11 cellular contexts compared by ENCODE assay signal in genomic region chr1:26282694-26283019, GRCh38. TPM values are rescaled to one million over a fixed set of nuclear protein-coding genes. Genes with fewer than 3 reads are reported as not detected.
DNase-seq lines count a peak whose midpoint lies in the region; ATAC-seq, FAIRE-seq and TF ChIP-seq lines count a peak whose summit lies in the region.
"Had no signal": no experiment of that assay in that cellular context is flagged by ENCODE, and none has a peak within 500 bp of the region (broad histone marks: within the 10 kb centered on the region; RNA-seq: fewer than 3 reads in every experiment).

No MANE protein-coding gene starts in this region.

- intact Hi-C loops in left ventricle myocardium inferior (cut with micrococcal nuclease), result no loop called here
- intact Hi-C loops in Right ventricle myocardium superior (cut with DNase I), result loop anchor here (10.0 kb wide), 1 partner anchor 82 kb away; no protein-coding TSS in a partner anchor
- intact Hi-C loops in activated T-helper 1 cell treated with anti-CD3 and anti-CD28 coated beads, Interleukin-12 subunit alpha, Interleukin-12 subunit beta, Interleukin-2, Interleukin-4 antibody, amounts not matched to agents 30 ng/mL and 10 ng/mL and 1 ng/mL, durations not matched to agents 14 hours and 24 hours and 36 hours (cut with micrococcal nuclease), result no loop called here
- intact Hi-C loops in kidney (cut with DNase I), result no loop called here

- FAIRE-seq in kidney (lab: Jason Lieb, UNC) (no peak), RCC 7860 (lab: Jason Lieb, UNC) (no peak)

- H3K27me3 ChIP-seq in left ventricle myocardium inferior (ENCODE audit: low read depth), result no peaks in the 10 kb centered on the region
- no peaks in the 10 kb centered on the region for H3K27me3 ChIP-seq in tibial nerve
- H3K27me3 ChIP-seq: heart right ventricle had no signal

- TF ChIP-seq POLR2A in tibial nerve (IDR thresholded peaks at IDR 0.05), result no peak

- H3K4me3 Mint-ChIP-seq in activated T-helper 1 cell treated with anti-CD3 and anti-CD28 coated beads, Interleukin-12 subunit alpha, Interleukin-12 subunit beta, Interleukin-2, Interleukin-4 antibody, amounts not matched to agents 30 ng/mL and 10 ng/mL and 1 ng/mL, durations not matched to agents 14 hours and 24 hours and 36 hours, result peak overlapping the region; percentile 81

- H3K9me3 ChIP-seq in left ventricle myocardium inferior (replicated peaks) (no peaks in the 10 kb centered on the region), kidney (ENCODE audit: control insufficient read depth in 1 of 2, low read length in 2 of 2) (no peaks in the 10 kb centered on the region), tibial nerve (no peaks in the 10 kb centered on the region)
- H3K9me3 ChIP-seq: heart right ventricle had no signal

- no peak for ATAC-seq in Right ventricle myocardium superior (ENCODE audit: poor library complexity)
- ATAC-seq in HG02798 (IDR thresholded peaks at IDR 0.05; ENCODE audit: poor library complexity, unreplicated experiment), result no peak
- ATAC-seq in HG02642 (IDR thresholded peaks at IDR 0.05; ENCODE audit: poor library complexity, unreplicated experiment), result no peak
- ATAC-seq: heart right ventricle had no signal

- WGBS in tibial nerve, 2 donors, result 75% methylated on average over 11 to 12 of the region's 12 CpGs

- H3K4me1 Mint-ChIP-seq in activated T-helper 1 cell treated with anti-CD3 and anti-CD28 coated beads, Interleukin-12 subunit alpha, Interleukin-12 subunit beta, Interleukin-2, Interleukin-4 antibody, amounts not matched to agents 30 ng/mL and 10 ng/mL and 1 ng/mL, durations not matched to agents 14 hours and 24 hours and 36 hours (ENCODE audit: low read depth), result peaks cover 68% of the 10 kb centered on the region

- no peak for TF ChIP-seq CTCF in left ventricle myocardium inferior (IDR thresholded peaks at IDR 0.05; ENCODE audit: borderline replicate concordance)
- TF ChIP-seq CTCF in kidney (IDR thresholded peaks at IDR 0.05; ENCODE audit: borderline replicate concordance, extremely low read depth, insufficient read depth), result no peak
- TF ChIP-seq CTCF in tibial nerve (IDR thresholded peaks at IDR 0.05), result no peak

- H3K36me3 ChIP-seq in left ventricle myocardium inferior (peaks cover 13% of the 10 kb centered on the region), kidney (ENCODE audit: control insufficient read depth in 1 of 2, insufficient read depth in 2 of 2, low read length in 2 of 2) (no peaks in the 10 kb centered on the region), tibial nerve (peaks cover 0 to 8% (median 0%) of the 10 kb centered on the region in 3 donors)

- no peaks in the 10 kb centered on the region for H3K9me3 Mint-ChIP-seq in activated T-helper 1 cell treated with anti-CD3 and anti-CD28 coated beads, Interleukin-12 subunit alpha, Interleukin-12 subunit beta, Interleukin-2, Interleukin-4 antibody, amounts not matched to agents 30 ng/mL and 10 ng/mL and 1 ng/mL, durations not matched to agents 14 hours and 24 hours and 36 hours

- H3K9ac ChIP-seq in kidney (ENCODE audit: low read length in 2 of 2), result no peak overlapping the region

- H3K4me1 ChIP-seq in left ventricle myocardium inferior, result peaks cover 92% of the 10 kb centered on the region
- H3K4me1 ChIP-seq in kidney (ENCODE audit: control insufficient read depth in 1 of 2, insufficient read depth in 1 of 2, low read depth in 1 of 2, low read length in 2 of 2), result peaks cover 16 to 18% of the 10 kb centered on the region in 2 donors
- H3K4me1 ChIP-seq in tibial nerve, result peaks cover 0 to 84% (median 55%) of the 10 kb centered on the region in 4 donors

- no peaks in the 10 kb centered on the region for H3K27me3 Mint-ChIP-seq in activated T-helper 1 cell treated with anti-CD3 and anti-CD28 coated beads, Interleukin-12 subunit alpha, Interleukin-12 subunit beta, Interleukin-2, Interleukin-4 antibody, amounts not matched to agents 30 ng/mL and 10 ng/mL and 1 ng/mL, durations not matched to agents 14 hours and 24 hours and 36 hours (ENCODE audit: insufficient read depth)

- H3K36me3 Mint-ChIP-seq in activated T-helper 1 cell treated with anti-CD3 and anti-CD28 coated beads, Interleukin-12 subunit alpha, Interleukin-12 subunit beta, Interleukin-2, Interleukin-4 antibody, amounts not matched to agents 30 ng/mL and 10 ng/mL and 1 ng/mL, durations not matched to agents 14 hours and 24 hours and 36 hours (ENCODE audit: low read depth), result peaks cover 43% of the 10 kb centered on the region

- H3K4me3 ChIP-seq in left ventricle myocardium inferior, result peak overlapping the region; percentile 92
- no peak overlapping the region for H3K4me3 ChIP-seq in kidney (ENCODE audit: low read length in 2 of 2)
- no peak overlapping the region for H3K4me3 ChIP-seq in tibial nerve

- DNase-seq in left ventricle myocardium inferior (no peak), Right ventricle myocardium superior (no peak), kidney (peak; percentile 73), tibial nerve (ENCODE audit: low spot score in 2 of 2) (no peak), RCC 7860 (ENCODE audit: low spot score) (no peak)
- no peak for DNase-seq in activated T-helper 1 cell treated with anti-CD3 and anti-CD28 coated beads, Interleukin-12 subunit alpha, Interleukin-12 subunit beta, Interleukin-2, Interleukin-4 antibody, amounts not matched to agents 30 ng/mL and 10 ng/mL and 1 ng/mL, durations not matched to agents 14 hours and 24 hours and 36 hours (ENCODE audit: low spot score)
- DNase-seq: dermis blood vessel endothelial cell, heart right ventricle, NCI-H748 treated with DMSO at 0.1 percent for 48 hours had no signal

- H3K27ac Mint-ChIP-seq in activated T-helper 1 cell treated with anti-CD3 and anti-CD28 coated beads, Interleukin-12 subunit alpha, Interleukin-12 subunit beta, Interleukin-2, Interleukin-4 antibody, amounts not matched to agents 30 ng/mL and 10 ng/mL and 1 ng/mL, durations not matched to agents 14 hours and 24 hours and 36 hours, result peak overlapping the region; percentile 97

- H3K27ac ChIP-seq in left ventricle myocardium inferior (replicated peaks) (peak overlapping the region; percentile 98), kidney (ENCODE audit: low read depth in 2 of 2, low read length in 2 of 2) (no peak overlapping the region), tibial nerve (peak overlapping the region in 3 of 4 donors; percentile 72 to 99 (median 96))

- no peak for TF ChIP-seq EP300 in tibial nerve (IDR thresholded peaks at IDR 0.05)

RNA-seq across cellular contexts. Expression of gene SH3BGRL3, which starts 2.8 kb away (rescaled TPM):
- total RNA-seq in left ventricle myocardium inferior (32.1 TPM), Right ventricle myocardium superior (33.9 TPM), kidney (140 TPM), tibial nerve (10 to 100 TPM; 49.6 to 97.2 (median 56.0) TPM)
- total RNA-seq in activated T-helper 1 cell treated with anti-CD3 and anti-CD28 coated beads, Interleukin-12 subunit alpha, Interleukin-12 subunit beta, Interleukin-2, Interleukin-4 antibody, amounts not matched to agents 30 ng/mL and 10 ng/mL and 1 ng/mL, durations not matched to agents 14 hours and 24 hours and 36 hours, result 551 and 575 TPM in 2 replicates
- 180 TPM for polyA plus RNA-seq in kidney (ENCODE audit: insufficient read depth, low read depth, low replicate concordance)

RNA-seq across cellular contexts. Expression of gene UBXN11, which starts 23.8 kb away (rescaled TPM):
- total RNA-seq in left ventricle myocardium inferior, result 11.6 TPM
- total RNA-seq in Right ventricle myocardium superior, result 8.3 TPM
- 14.8 and 22.1 TPM in 2 replicates for total RNA-seq in activated T-helper 1 cell treated with anti-CD3 and anti-CD28 coated beads, Interleukin-12 subunit alpha, Interleukin-12 subunit beta, Interleukin-2, Interleukin-4 antibody, amounts not matched to agents 30 ng/mL and 10 ng/mL and 1 ng/mL, durations not matched to agents 14 hours and 24 hours and 36 hours
- total RNA-seq in kidney, result 55.0 TPM
- 30.2 TPM for polyA plus RNA-seq in kidney (ENCODE audit: insufficient read depth, low read depth, low replicate concordance)
- total RNA-seq in tibial nerve, result 10 to 100 TPM; 13.8 to 48.3 (median 19.7) TPM

RNA-seq across cellular contexts. Expression of gene CD52, which starts 35.1 kb away (rescaled TPM):
- 2.4 TPM for total RNA-seq in left ventricle myocardium inferior
- 4.4 TPM for total RNA-seq in Right ventricle myocardium superior
- total RNA-seq in activated T-helper 1 cell treated with anti-CD3 and anti-CD28 coated beads, Interleukin-12 subunit alpha, Interleukin-12 subunit beta, Interleukin-2, Interleukin-4 antibody, amounts not matched to agents 30 ng/mL and 10 ng/mL and 1 ng/mL, durations not matched to agents 14 hours and 24 hours and 36 hours, result 394 and 411 TPM in 2 replicates
- 30.8 TPM for total RNA-seq in kidney
- polyA plus RNA-seq in kidney (ENCODE audit: insufficient read depth, low read depth, low replicate concordance), result 13.2 TPM
- total RNA-seq in tibial nerve, result 1 to 10 TPM in 1 of 4 donors, not detected in 3; 4.8 TPM
- total RNA-seq: dermis blood vessel endothelial cell had no signal

RNA-seq across cellular contexts. Expression of gene CEP85, which starts 48.7 kb away (rescaled TPM):
- total RNA-seq in left ventricle myocardium inferior (71.2 TPM), Right ventricle myocardium superior (82.5 TPM), kidney (8.5 TPM), tibial nerve (10 to 100 TPM; 14.9 to 23.7 (median 20.0) TPM)
- total RNA-seq in activated T-helper 1 cell treated with anti-CD3 and anti-CD28 coated beads, Interleukin-12 subunit alpha, Interleukin-12 subunit beta, Interleukin-2, Interleukin-4 antibody, amounts not matched to agents 30 ng/mL and 10 ng/mL and 1 ng/mL, durations not matched to agents 14 hours and 24 hours and 36 hours, result 37.0 and 37.1 TPM in 2 replicates
- polyA plus RNA-seq in kidney (ENCODE audit: insufficient read depth, low read depth, low replicate concordance), result 8.4 TPM

Comparison
In these comparisons a context has a peak if more than half of its experiments do, and no peak if none do; other contexts are left out.
1. H3K27ac ChIP-seq: peak in left ventricle myocardium inferior (single experiment) and tibial nerve (3 of 4); none in kidney (0 of 2).
2. RNA of gene CD52, which starts 35.1 kb away (total RNA-seq): 394 to 411 TPM in activated T-helper 1 cell treated with anti-CD3 and anti-CD28 coated beads, Interleukin-12 subunit alpha, Interleukin-12 subunit beta, Interleukin-2, Interleukin-4 antibody, amounts not matched to agents 30 ng/mL and 10 ng/mL and 1 ng/mL, durations not matched to agents 14 hours and 24 hours and 36 hours; 30.8 TPM in kidney (single experiment), 4.4 TPM in Right ventricle myocardium superior (single experiment), 2.4 TPM in left ventricle myocardium inferior (single experiment) and 4.8 TPM in tibial nerve; every median in the first group is over 10 times any median in the second.